ENCODE assay signal across 17 cellular contexts in the genomic region with DNA sequence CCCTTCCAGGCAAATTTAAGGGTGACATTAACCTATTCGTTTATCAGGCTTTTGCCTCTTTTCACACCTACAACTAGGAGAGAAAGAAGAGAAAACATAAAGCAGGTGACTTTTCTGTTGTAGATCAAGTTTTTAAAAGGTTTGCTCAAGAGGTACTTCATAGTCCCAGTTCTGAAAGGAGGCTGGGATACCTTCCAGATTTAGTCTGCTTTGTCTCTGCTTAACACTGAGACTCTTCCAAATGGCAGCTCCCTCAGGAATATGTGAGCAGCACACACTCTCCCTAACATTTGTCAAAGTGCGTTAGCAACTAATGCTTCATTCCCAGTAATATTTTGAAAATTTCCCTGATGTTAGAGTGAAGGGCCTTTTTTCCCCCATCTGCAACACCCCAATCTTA.
"Had no signal": no experiment of that assay in that cellular context is flagged by ENCODE, and none has a peak within 500 bp of the region (broad histone marks: within the 10 kb centered on the region; RNA-seq: fewer than 3 reads in every experiment).

No MANE protein-coding gene starts in this region.

- ATAC-seq: natural killer cell, T-helper 17 cell had no signal

- H3K27ac Mint-ChIP-seq: activated naive CD4-positive, alpha-beta T cell treated with anti-CD3 and anti-CD28 coated beads, Interleukin-2, amount 50 U/mL, for 24 hours; dendritic cell treated with granulocyte-macrophage colony-stimulating factor and Interleukin-4, amounts not matched to agents 40 ng/mL and 50 ng/mL, for 4 days; natural killer cell; progenitor cell of endocrine pancreas; stimulated activated naive CD8-positive, alpha-beta T cell treated with anti-CD3 and anti-CD28 coated beads, Interleukin-15, Interleukin-2, amounts not matched to agents 100 ng/mL and 50 ng/mL, for 24 hours; T-helper 17 cell had no signal

- H3K27me3 Mint-ChIP-seq: brain; dendritic cell treated with granulocyte-macrophage colony-stimulating factor and Interleukin-4, amounts not matched to agents 40 ng/mL and 50 ng/mL, for 4 days had no signal

- H3K4me1 Mint-ChIP-seq: activated naive CD4-positive, alpha-beta T cell treated with anti-CD3 and anti-CD28 coated beads, Interleukin-2, amount 50 U/mL, for 24 hours; natural killer cell; T-helper 17 cell had no signal

- H3K27ac ChIP-seq: thoracic aorta, vagina had no signal

- H3K9me3 Mint-ChIP-seq: activated naive CD4-positive, alpha-beta T cell treated with anti-CD3 and anti-CD28 coated beads, Interleukin-2, amount 50 U/mL, for 24 hours; brain; dendritic cell treated with granulocyte-macrophage colony-stimulating factor and Interleukin-4, amounts not matched to agents 40 ng/mL and 50 ng/mL, for 4 days; natural killer cell; stimulated activated naive CD8-positive, alpha-beta T cell treated with anti-CD3 and anti-CD28 coated beads, Interleukin-15, Interleukin-2, amounts not matched to agents 100 ng/mL and 50 ng/mL, for 24 hours had no signal

- DNase-seq: activated T-cell treated with anti-CD3 and anti-CD28 coated beads, Interleukin-2, amount 50 U/mL, for 1 hour; amniotic stem cell; cerebellar nuclear complex; erythroblast; foreskin fibroblast; islet precursor cell; natural killer cell; stimulated activated CD4-positive, alpha-beta T cell treated with anti-CD3 and anti-CD28 coated beads, Interleukin-4, amount 100 ng/mL, for 1 hour; stimulated activated CD8-positive, alpha-beta memory T cell treated with anti-CD3 and anti-CD28 coated beads, Interleukin-4, amount 100 ng/mL, for 48 hours; T-helper 17 cell had no signal

- H3K27me3 ChIP-seq: vagina had no signal

- H3K4me3 Mint-ChIP-seq: activated naive CD4-positive, alpha-beta T cell treated with anti-CD3 and anti-CD28 coated beads, Interleukin-2, amount 50 U/mL, for 24 hours; brain; dendritic cell treated with granulocyte-macrophage colony-stimulating factor and Interleukin-4, amounts not matched to agents 40 ng/mL and 50 ng/mL, for 4 days; natural killer cell; stimulated activated naive CD8-positive, alpha-beta T cell treated with anti-CD3 and anti-CD28 coated beads, Interleukin-15, Interleukin-2, amounts not matched to agents 100 ng/mL and 50 ng/mL, for 24 hours; T-helper 17 cell had no signal

- H3K36me3 ChIP-seq: thoracic aorta, vagina had no signal

- H3K9me3 ChIP-seq: thoracic aorta, vagina had no signal

- H3K4me3 ChIP-seq: thoracic aorta, vagina had no signal

- H3K36me3 Mint-ChIP-seq: activated naive CD4-positive, alpha-beta T cell treated with anti-CD3 and anti-CD28 coated beads, Interleukin-2, amount 50 U/mL, for 24 hours; brain; natural killer cell had no signal
